10 cellular contexts compared by ENCODE assay signal in genomic region chr4:89055157-89056080, GRCh38. TPM values are rescaled to one million over a fixed set of nuclear protein-coding genes. Genes with fewer than 3 reads are reported as not detected.
DNase-seq lines count a peak whose midpoint lies in the region; ATAC-seq, FAIRE-seq and TF ChIP-seq lines count a peak whose summit lies in the region.
"Had no signal": no experiment of that assay in that cellular context is flagged by ENCODE, and none has a peak within 500 bp of the region (broad histone marks: within the 10 kb centered on the region; RNA-seq: fewer than 3 reads in every experiment).

No MANE protein-coding gene starts in this region.

- ATAC-seq in activated naive CD8-positive, alpha-beta T cell treated with anti-CD3 and anti-CD28 coated beads, Interleukin-2, amount 50 U/mL, for 24 hours, result peak; percentile 93
- ATAC-seq in HG03439 (IDR thresholded peaks at IDR 0.05; ENCODE audit: unreplicated experiment), result no peak
- ATAC-seq: Panc1 had no signal

- H3K4me3 ChIP-seq in astrocyte of the cerebellum (ENCODE audit: low read depth, low read length) (peak overlapping the region; percentile 38), kidney (ENCODE audit: low read length in 2 of 2) (peak overlapping the region; percentile 65 to 90), tibial artery (peak overlapping the region; percentile 53 to 54)

- peaks cover 27% of the 10 kb centered on the region for H3K4me1 Mint-ChIP-seq in activated naive CD8-positive, alpha-beta T cell treated with anti-CD3 and anti-CD28 coated beads, Interleukin-2, amount 50 U/mL, for 24 hours
- H3K4me1 Mint-ChIP-seq in activated naive CD8-positive, alpha-beta T cell treated with anti-CD3 and anti-CD28 coated beads for 36 hours, result peaks cover 17% of the 10 kb centered on the region

- no peak for FAIRE-seq in kidney (lab: Jason Lieb, UNC)

- no peaks in the 10 kb centered on the region for H3K36me3 ChIP-seq in kidney (ENCODE audit: control insufficient read depth in 1 of 2, insufficient read depth in 2 of 2, low read length in 2 of 2)
- no peaks in the 10 kb centered on the region for H3K36me3 ChIP-seq in tibial artery

- H3K9ac ChIP-seq in kidney (ENCODE audit: low read length in 2 of 2), result peak overlapping the region; percentile 9 to 17

- no peaks in the 10 kb centered on the region for H3K27me3 ChIP-seq in tibial artery

- peaks cover 8% of the 10 kb centered on the region for H3K27me3 Mint-ChIP-seq in activated naive CD8-positive, alpha-beta T cell treated with anti-CD3 and anti-CD28 coated beads, Interleukin-2, amount 50 U/mL, for 24 hours
- peaks cover 8% of the 10 kb centered on the region for H3K27me3 Mint-ChIP-seq in activated naive CD8-positive, alpha-beta T cell treated with anti-CD3 and anti-CD28 coated beads for 36 hours

- no peaks in the 10 kb centered on the region for H3K36me3 Mint-ChIP-seq in activated naive CD8-positive, alpha-beta T cell treated with anti-CD3 and anti-CD28 coated beads, Interleukin-2, amount 50 U/mL, for 24 hours (ENCODE audit: low read depth)
- peaks cover 2% of the 10 kb centered on the region for H3K36me3 Mint-ChIP-seq in activated naive CD8-positive, alpha-beta T cell treated with anti-CD3 and anti-CD28 coated beads for 36 hours

- H3K27ac ChIP-seq in kidney (ENCODE audit: low read depth in 2 of 2, low read length in 2 of 2) (no peak overlapping the region), tibial artery (no peak overlapping the region)
- H3K27ac ChIP-seq: C4-2B had no signal

- H3K27ac Mint-ChIP-seq in activated naive CD8-positive, alpha-beta T cell treated with anti-CD3 and anti-CD28 coated beads, Interleukin-2, amount 50 U/mL, for 24 hours, result no peak overlapping the region
- H3K27ac Mint-ChIP-seq in activated naive CD8-positive, alpha-beta T cell treated with anti-CD3 and anti-CD28 coated beads for 36 hours, result no peak overlapping the region

- peaks cover 0 to 2% of the 10 kb centered on the region in 2 donors for H3K4me1 ChIP-seq in kidney (ENCODE audit: control insufficient read depth in 1 of 2, insufficient read depth in 1 of 2, low read depth in 1 of 2, low read length in 2 of 2)
- H3K4me1 ChIP-seq in tibial artery, result peaks cover 0 to 38% (median 9%) of the 10 kb centered on the region in 4 donors

- no peak overlapping the region for H3K4me3 Mint-ChIP-seq in activated naive CD8-positive, alpha-beta T cell treated with anti-CD3 and anti-CD28 coated beads, Interleukin-2, amount 50 U/mL, for 24 hours
- H3K4me3 Mint-ChIP-seq in activated naive CD8-positive, alpha-beta T cell treated with anti-CD3 and anti-CD28 coated beads for 36 hours, result no peak overlapping the region

- DNase-seq in activated naive CD8-positive, alpha-beta T cell treated with anti-CD3 and anti-CD28 coated beads, Interleukin-2, amount 50 U/mL, for 24 hours, result no peak
- no peak for DNase-seq in activated naive CD8-positive, alpha-beta T cell treated with anti-CD3 and anti-CD28 coated beads for 36 hours
- DNase-seq in astrocyte of the cerebellum (ENCODE audit: low read depth), result no peak
- no peak for DNase-seq in kidney
- DNase-seq in tibial artery, result no peak
- no peak for DNase-seq in NCI-H2081 treated with DMSO at 0.1 percent for 48 hours (lab: John Stamatoyannopoulos, UW)
- DNase-seq in NCI-H128 (lab: John Stamatoyannopoulos, UW; ENCODE audit: unreplicated experiment), result no peak

- peaks cover 5% of the 10 kb centered on the region for H3K9me3 Mint-ChIP-seq in activated naive CD8-positive, alpha-beta T cell treated with anti-CD3 and anti-CD28 coated beads, Interleukin-2, amount 50 U/mL, for 24 hours
- peaks cover 9% of the 10 kb centered on the region for H3K9me3 Mint-ChIP-seq in activated naive CD8-positive, alpha-beta T cell treated with anti-CD3 and anti-CD28 coated beads for 36 hours

- in situ Hi-C loops in astrocyte of the cerebellum (cut with HindIII; ENCODE audit: low sequenced_read_pairs), result no loop called here

- TF ChIP-seq CTCF in astrocyte of the cerebellum (IDR thresholded peaks at IDR 0.05; ENCODE audit: low read depth, low read length, missing control alignments) (no peak), kidney (IDR thresholded peaks at IDR 0.05; ENCODE audit: borderline replicate concordance, extremely low read depth, insufficient read depth) (no peak), tibial artery (IDR thresholded peaks at IDR 0.05) (no peak)

- H3K9me3 ChIP-seq in kidney (ENCODE audit: control insufficient read depth in 1 of 2, low read length in 2 of 2) (peaks cover 0 to 4% of the 10 kb centered on the region in 2 donors), tibial artery (no peaks in the 10 kb centered on the region)

- intact Hi-C loops in kidney (cut with DNase I), result no loop called here
- intact Hi-C loops in tibial artery (cut with DNase I; ENCODE audit: low total_unique reads), result no loop called here

RNA-seq across cellular contexts. Expression of gene FAM13A, which starts 1.6 kb away (rescaled TPM):
- total RNA-seq in activated naive CD8-positive, alpha-beta T cell treated with anti-CD3 and anti-CD28 coated beads for 36 hours, result 1 to 10 TPM; 2.4 to 3.2 TPM
- total RNA-seq in kidney, result 48.3 TPM
- 12.9 TPM for polyA plus RNA-seq in kidney (ENCODE audit: insufficient read depth, low read depth, low replicate concordance)

RNA-seq across cellular contexts. Expression of gene TIGD2, which starts 55.9 kb away (rescaled TPM):
- 1 to 10 TPM; 3.2 to 3.6 TPM for total RNA-seq in activated naive CD8-positive, alpha-beta T cell treated with anti-CD3 and anti-CD28 coated beads for 36 hours
- 9.1 TPM for total RNA-seq in kidney
- 5.1 TPM for polyA plus RNA-seq in kidney (ENCODE audit: insufficient read depth, low read depth, low replicate concordance)

Comparison
In these comparisons a context has a peak if more than half of its experiments do, and no peak if none do; other contexts are left out.
1. RNA of gene FAM13A, which starts 1.6 kb away (total RNA-seq): 48.3 TPM in kidney (single experiment); 2.4 to 3.2 TPM in activated naive CD8-positive, alpha-beta T cell treated with anti-CD3 and anti-CD28 coated beads for 36 hours; every median in the first group is over 10 times any median in the second.
2. Peak in every context shown above with its lines, with median percentiles within 50 percentile points of each other: H3K4me3 ChIP-seq.